14 cellular contexts compared by ENCODE assay signal in the genomic region with DNA sequence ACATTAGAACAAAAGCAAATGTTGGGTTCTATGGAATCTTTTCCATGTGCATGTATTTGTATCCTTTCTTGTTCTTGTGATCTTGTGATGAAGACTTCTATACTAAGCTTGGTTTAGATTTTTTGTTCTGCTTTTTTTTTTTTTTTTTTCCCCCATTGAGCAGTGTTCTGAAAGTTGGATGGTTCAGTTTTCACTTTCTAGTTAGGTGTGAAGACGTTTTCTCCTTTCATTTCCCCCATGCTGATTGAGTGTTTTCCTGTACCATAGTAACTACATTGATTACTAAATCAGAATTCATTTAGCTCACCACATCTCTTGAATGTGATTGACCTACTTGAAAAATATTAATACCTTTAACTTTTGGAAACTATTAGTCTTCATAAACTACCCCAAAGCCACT. TPM values are rescaled to one million over a fixed set of nuclear protein-coding genes. Genes with fewer than 3 reads are reported as not detected.
A peak's percentile ranks its signal among the peaks of the same experiment; 100 is the strongest.
DNase-seq lines count a peak whose midpoint lies in the region; ATAC-seq and TF ChIP-seq lines count a peak whose summit lies in the region.
"Had no signal": no experiment of that assay in that cellular context is flagged by ENCODE, and none has a peak within 500 bp of the region (broad histone marks: within the 10 kb centered on the region; RNA-seq: fewer than 3 reads in every experiment).

No MANE protein-coding gene starts in this region.

- H3K9me2 ChIP-seq in GM23338 (ENCODE audit: insufficient read depth) = no peaks in the 10 kb centered on the region

- H3K4me1 Mint-ChIP-seq in activated CD4-positive, alpha-beta T cell treated with anti-CD3 and anti-CD28 coated beads, Interleukin-2, amount 10 ng/mL, durations not matched to agents 7 days and 5 days = peaks cover 23% of the 10 kb centered on the region
- H3K4me1 Mint-ChIP-seq in GM23338 (no peaks in the 10 kb centered on the region), nephron progenitor cell (no peaks in the 10 kb centered on the region)

- no peak overlapping the region for H3K4me3 Mint-ChIP-seq in activated CD4-positive, alpha-beta T cell treated with anti-CD3 and anti-CD28 coated beads, Interleukin-2, amount 10 ng/mL, durations not matched to agents 7 days and 5 days
- H3K4me3 Mint-ChIP-seq in GM23338 (no peak overlapping the region), nephron progenitor cell (no peak overlapping the region)

- no peak overlapping the region for H3K4me2 ChIP-seq in GM23338
- H3K4me2 ChIP-seq: A549, hepatocyte had no signal

- peaks cover 16% of the 10 kb centered on the region for H4K20me1 ChIP-seq in GM23338 (replicated peaks; ENCODE audit: insufficient read depth)

- ATAC-seq in GM23338 = no peak
- ATAC-seq in HG03460 (IDR thresholded peaks at IDR 0.05; ENCODE audit: unreplicated experiment) = peak; percentile 83
- ATAC-seq: A549 had no signal

- POLR2A ChIA-PET in activated CD4-positive, alpha-beta T cell treated with anti-CD3 and anti-CD28 coated beads, Interleukin-2, amount 10 ng/mL, durations not matched to agents 7 days and 5 days (lab: Charles Lee) = no interaction called here

- no peaks in the 10 kb centered on the region for H3K4me1 ChIP-seq in GM23338 (ENCODE audit: insufficient read depth)
- H3K4me1 ChIP-seq: A549, SJCRH30 had no signal

- no peaks in the 10 kb centered on the region for H3K27me3 Mint-ChIP-seq in activated CD4-positive, alpha-beta T cell treated with anti-CD3 and anti-CD28 coated beads, Interleukin-2, amount 10 ng/mL, durations not matched to agents 7 days and 5 days
- H3K27me3 Mint-ChIP-seq in GM23338 (ENCODE audit: insufficient read depth, low read depth, poor library complexity) (no peaks in the 10 kb centered on the region), nephron progenitor cell (ENCODE audit: low read depth, poor library complexity) (no peaks in the 10 kb centered on the region)

- CTCF ChIA-PET in activated CD4-positive, alpha-beta T cell treated with anti-CD3 and anti-CD28 coated beads, Interleukin-2, amount 10 ng/mL, durations not matched to agents 7 days and 5 days (lab: Charles Lee) = interaction anchor here (0.7 to 0.8 kb wide), 2 partner anchors 24 to 1241 kb away, joined by 5 read pairs; no protein-coding TSS in a partner anchor

- 0 out of 2 replicates have a peak overlapping the region, but pooled peaks have one; percentile 5 for H3K27ac ChIP-seq in GM23338 (ENCODE audit: low read depth)
- H3K27ac ChIP-seq: A549, hepatocyte, SJCRH30 had no signal

- no peak overlapping the region for H2AFZ ChIP-seq in GM23338
- H2AFZ ChIP-seq: hepatocyte had no signal

- peaks cover 65% of the 10 kb centered on the region for H3K36me3 Mint-ChIP-seq in activated CD4-positive, alpha-beta T cell treated with anti-CD3 and anti-CD28 coated beads, Interleukin-2, amount 10 ng/mL, durations not matched to agents 7 days and 5 days (ENCODE audit: low read depth)
- peaks cover 96% of the 10 kb centered on the region for H3K36me3 Mint-ChIP-seq in GM23338 (ENCODE audit: low read depth)
- H3K36me3 Mint-ChIP-seq in nephron progenitor cell (ENCODE audit: low read depth) = peaks cover 85% of the 10 kb centered on the region

- H3F3A ChIP-seq in GM23338 (replicated peaks; ENCODE audit: low read depth) = peaks cover 21% of the 10 kb centered on the region

- H3K27ac Mint-ChIP-seq in activated CD4-positive, alpha-beta T cell treated with anti-CD3 and anti-CD28 coated beads, Interleukin-2, amount 10 ng/mL, durations not matched to agents 7 days and 5 days = peak overlapping the region; percentile 77
- H3K27ac Mint-ChIP-seq in GM23338 (0 out of 2 replicates have a peak overlapping the region, but pooled peaks have one; percentile 13), nephron progenitor cell (peak overlapping the region; percentile 15)

- no peaks in the 10 kb centered on the region; the same call in none of the 2 replicates for H3K79me2 ChIP-seq in GM23338 (replicated peaks; ENCODE audit: insufficient read depth)
- H3K79me2 ChIP-seq: hepatocyte had no signal

- TF ChIP-seq CTCF in GM23338 (conservative IDR thresholded peaks at IDR 0.05; ENCODE audit: low read depth in 2 of 2) (no peak), nephron progenitor cell (IDR thresholded peaks at IDR 0.05) (no peak)

- H3K27me3 ChIP-seq in GM23338 (ENCODE audit: insufficient read depth) (no peaks in the 10 kb centered on the region), H7 (ENCODE audit: control insufficient read depth, insufficient read depth, low read length) (no peaks in the 10 kb centered on the region)
- H3K27me3 ChIP-seq: hepatocyte, SJCRH30 had no signal

- H3K36me3 ChIP-seq in GM23338 (ENCODE audit: insufficient read depth) (peaks cover 73% of the 10 kb centered on the region), H7 (replicated peaks; ENCODE audit: control insufficient read depth, insufficient read depth, low read length) (peaks cover 49% of the 10 kb centered on the region)

- H3K9me3 Mint-ChIP-seq in activated CD4-positive, alpha-beta T cell treated with anti-CD3 and anti-CD28 coated beads, Interleukin-2, amount 10 ng/mL, durations not matched to agents 7 days and 5 days = no peaks in the 10 kb centered on the region
- H3K9me3 Mint-ChIP-seq in GM23338 = no peaks in the 10 kb centered on the region
- no peaks in the 10 kb centered on the region for H3K9me3 Mint-ChIP-seq in nephron progenitor cell

- DNase-seq in activated CD4-positive, alpha-beta T cell treated with anti-CD3 and anti-CD28 coated beads, Interleukin-2, amount 10 ng/mL, durations not matched to agents 7 days and 5 days = no peak
- DNase-seq in activated CD4-positive, alpha-beta T cell treated with anti-CD3 and anti-CD28 coated beads for 4 hours = no peak
- DNase-seq in GM23338 (ENCODE audit: low spot score) (no peak), nephron progenitor cell (no peak), H7 (no peak), NCI-H187 (lab: John Stamatoyannopoulos, UW) (no peak), NCI-H2227 (lab: John Stamatoyannopoulos, UW; ENCODE audit: unreplicated experiment) (no peak)
- DNase-seq: dermis blood vessel endothelial cell; NCI-H1694 treated with DMSO at 0.1 percent for 48 hours; SJCRH30; stimulated activated CD4-positive, alpha-beta T cell treated with anti-CD3 and anti-CD28 coated beads, Interleukin-2, amount 100 ng/mL, for 24 hours had no signal

- no peak overlapping the region for H3K4me3 ChIP-seq in GM23338
- H3K4me3 ChIP-seq in H7 (ENCODE audit: insufficient read depth, low read depth, low read length) = no peak overlapping the region
- H3K4me3 ChIP-seq: A549, hepatocyte, SJCRH30 had no signal

TF ChIP-seq in GM23338, 12 proteins besides CTCF, POLR2A, EP300 and RAD21:
- TF ChIP-seq POLR2AphosphoS5 (IDR thresholded peaks at IDR 0.05; ENCODE audit: low read depth) (no peak), EZH2phosphoT487 (IDR thresholded peaks at IDR 0.05; ENCODE audit: unreplicated experiment) (no peak), CREB1 (CRISPR knock-in tag; IDR thresholded peaks at IDR 0.05; ENCODE audit: low read depth) (no peak), EZH2 (IDR thresholded peaks at IDR 0.05; ENCODE audit: low read depth, unreplicated experiment) (no peak), NANOG (IDR thresholded peaks at IDR 0.05; ENCODE audit: borderline replicate concordance) (no peak)

RNA-seq across cellular contexts. Expression of gene NOP58, which starts 34.1 kb away (rescaled TPM):
- total RNA-seq in activated CD4-positive, alpha-beta T cell treated with anti-CD3 and anti-CD28 coated beads, Interleukin-2, amount 10 ng/mL, durations not matched to agents 7 days and 5 days = 100 to 1,000 TPM; 102 to 104 TPM
- total RNA-seq in GM23338 (2014; rRNA removed; shearing (Covaris generic)) = 174 and 216 TPM in 2 replicates
- 178 and 236 TPM in 2 replicates for polyA plus RNA-seq in GM23338 (2016; fragmentation: Nextera tagmentation; extraction: Ambion mirVana)
- total RNA-seq in H7 (2014; rRNA removed; shearing (Covaris generic)) = 70.7 and 95.9 TPM in 2 replicates

Comparison
In these comparisons a context has a peak if more than half of its experiments do, and no peak if none do; other contexts are left out.
1. H3K27ac Mint-ChIP-seq: peak in every context shown above with its lines; median percentile 77 in activated CD4-positive, alpha-beta T cell treated with anti-CD3 and anti-CD28 coated beads, Interleukin-2, amount 10 ng/mL, durations not matched to agents 7 days and 5 days; 15 in nephron progenitor cell; 13 in GM23338.